ENCODE assay signal across 2 cellular contexts in the genomic region with DNA sequence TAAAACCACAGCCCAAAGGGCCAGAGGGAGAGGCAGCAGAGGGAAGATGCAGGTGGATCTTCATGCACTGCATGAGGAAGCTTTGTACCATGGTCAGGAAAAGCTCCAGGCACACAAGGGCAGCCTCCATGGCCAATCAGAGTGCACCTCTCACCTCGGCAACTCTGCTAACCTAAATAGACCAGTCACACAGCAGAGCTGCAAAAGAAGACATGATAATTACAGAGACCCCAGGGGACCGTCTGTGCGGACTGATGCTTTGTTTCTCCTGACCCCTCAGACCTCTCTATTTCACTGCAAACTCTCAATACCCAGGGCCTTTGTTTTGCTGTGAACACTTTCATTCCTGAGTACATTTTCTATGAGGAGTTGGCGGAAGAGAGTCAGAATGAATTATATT.
TF ChIP-seq lines count a peak whose summit lies in the region.

No MANE protein-coding gene starts in this region.

TF ChIP-seq in GM23338, 12 proteins besides CTCF, POLR2A, EP300 and RAD21 (continues in another document):
- no peak for TF ChIP-seq JUNB (IDR thresholded peaks at IDR 0.05; ENCODE audit: unreplicated experiment)
- TF ChIP-seq POLR2AphosphoS5 (IDR thresholded peaks at IDR 0.05; ENCODE audit: low read depth), result no peak
- no peak for TF ChIP-seq ZNF331 (CRISPR knock-in tag; IDR thresholded peaks at IDR 0.05; ENCODE audit: low read depth)
- no peak for TF ChIP-seq ETS1 (IDR thresholded peaks at IDR 0.05)
- no peak for TF ChIP-seq ZNF462 (CRISPR knock-in tag; IDR thresholded peaks at IDR 0.05)
- no peak for TF ChIP-seq NANOG (IDR thresholded peaks at IDR 0.05; ENCODE audit: borderline replicate concordance)
- no peak for TF ChIP-seq CREB1 (CRISPR knock-in tag; IDR thresholded peaks at IDR 0.05; ENCODE audit: low read depth)
- TF ChIP-seq EZH2phosphoT487 (IDR thresholded peaks at IDR 0.05; ENCODE audit: unreplicated experiment), result no peak
- TF ChIP-seq STAT1 (IDR thresholded peaks at IDR 0.05; ENCODE audit: unreplicated experiment), result no peak
- no peak for TF ChIP-seq EZH2 (IDR thresholded peaks at IDR 0.05; ENCODE audit: low read depth, unreplicated experiment)

TF ChIP-seq in GM12878, 131 proteins besides CTCF, POLR2A, EP300 and RAD21:
- TF ChIP-seq NR2F1 (conservative IDR thresholded peaks at IDR 0.05) (peak; percentile 39; the same call in 1 of the 2 replicates), NKRF (conservative IDR thresholded peaks at IDR 0.05) (no peak), KDM1A (IDR thresholded peaks at IDR 0.05; ENCODE audit: borderline replicate concordance) (no peak), TCF12 (IDR thresholded peaks at IDR 0.05; ENCODE audit: low read depth, low read length) (no peak)
